1 cellular context compared by ENCODE assay signal in genomic region chr5:37834542-37835399, GRCh38.
TF ChIP-seq lines count a peak whose summit lies in the region.

No MANE protein-coding gene starts in this region.

TF ChIP-seq in WTC11, 78 proteins besides CTCF, POLR2A, EP300 and RAD21 (continued from another document):
- TF ChIP-seq HMGXB4 (CRISPR knock-in tag; IDR thresholded peaks at IDR 0.05) (peak; percentile 57; the same call in 1 of the 2 replicates), ZNF317 (CRISPR knock-in tag; IDR thresholded peaks at IDR 0.05; ENCODE audit: borderline replicate concordance, low read depth) (0 out of 2 replicates have a peak, but pooled peaks have one; percentile 12)
